ENCODE assay signal across 19 cellular contexts in the genomic region with DNA sequence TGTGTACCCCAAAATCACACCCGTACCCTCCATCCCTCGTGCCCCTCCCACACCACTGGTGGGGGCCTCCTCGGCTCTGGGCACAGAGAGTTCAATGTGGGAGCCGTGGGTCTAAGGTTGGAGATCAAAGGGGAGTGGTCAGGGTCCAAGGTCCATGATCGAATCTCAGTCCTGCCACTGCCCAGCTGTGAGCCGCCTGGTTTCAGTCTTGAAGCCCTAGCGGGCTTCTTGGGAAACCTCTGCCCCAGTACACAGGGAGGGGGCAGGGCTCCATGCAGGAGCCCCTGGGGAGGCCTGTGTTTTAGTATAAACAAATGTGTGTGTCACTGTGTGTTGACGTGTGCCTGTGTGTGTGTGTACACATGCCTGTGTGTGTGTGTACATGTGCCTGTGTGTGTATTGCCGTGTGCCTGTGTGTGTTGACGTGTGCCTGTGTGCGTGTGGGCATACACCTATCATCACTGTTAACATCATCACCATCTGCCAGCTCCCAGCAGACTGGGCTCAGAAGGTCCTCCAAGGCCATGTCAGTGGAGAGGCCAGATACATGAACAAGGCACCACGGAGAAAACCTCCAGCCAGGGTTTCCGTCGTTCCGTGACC. TPM values are rescaled to one million over a fixed set of nuclear protein-coding genes. Genes with fewer than 3 reads are reported as not detected.
"Had no signal": no experiment of that assay in that cellular context is flagged by ENCODE, and none has a peak within 500 bp of the region (broad histone marks: within the 10 kb centered on the region; RNA-seq: fewer than 3 reads in every experiment).

No MANE protein-coding gene starts in this region.

- H3K27ac Mint-ChIP-seq: activated CD4-positive, alpha-beta T cell treated with anti-CD3 and anti-CD28 coated beads, Interleukin-2, amount 10 ng/mL, durations not matched to agents 24 days and 14 days; activated CD8-positive, alpha-beta T cell treated with anti-CD3 and anti-CD28 coated beads, Interleukin-2, amount 10 ng/mL, durations not matched to agents 7 days and 5 days; activated naive CD4-positive, alpha-beta T cell treated with anti-CD3 and anti-CD28 coated beads, Interleukin-2, amount 50 U/mL, for 72 hours; activated T-cell treated with anti-CD3 and anti-CD28 coated beads, Interleukin-2, amount 50 U/mL, for 72 hours; nephron had no signal

- H3K9me3 Mint-ChIP-seq: activated CD4-positive, alpha-beta T cell treated with anti-CD3 and anti-CD28 coated beads, Interleukin-2, amount 10 ng/mL, durations not matched to agents 24 days and 14 days; activated naive CD4-positive, alpha-beta T cell treated with anti-CD3 and anti-CD28 coated beads, Interleukin-2, amount 50 U/mL, for 72 hours; activated T-cell treated with anti-CD3 and anti-CD28 coated beads, Interleukin-2, amount 50 U/mL, for 72 hours; nephron had no signal

- H3K27me3 Mint-ChIP-seq: activated CD4-positive, alpha-beta T cell treated with anti-CD3 and anti-CD28 coated beads, Interleukin-2, amount 10 ng/mL, durations not matched to agents 24 days and 14 days had no signal

- H3K36me3 Mint-ChIP-seq: activated naive CD4-positive, alpha-beta T cell treated with anti-CD3 and anti-CD28 coated beads, Interleukin-2, amount 50 U/mL, for 72 hours had no signal

- ATAC-seq: activated CD8-positive, alpha-beta T cell treated with anti-CD3 and anti-CD28 coated beads, Interleukin-2, amount 10 ng/mL, durations not matched to agents 7 days and 5 days; activated naive CD4-positive, alpha-beta T cell treated with anti-CD3 and anti-CD28 coated beads, Interleukin-2, amount 50 U/mL, for 72 hours; activated T-cell treated with anti-CD3 and anti-CD28 coated beads, Interleukin-2, amount 50 U/mL, for 72 hours had no signal

- H3K27ac ChIP-seq: cardiac muscle cell, hepatocyte had no signal

- H3K27me3 ChIP-seq: cardiac muscle cell, hepatocyte had no signal

- H3K4me1 Mint-ChIP-seq: activated CD4-positive, alpha-beta T cell treated with anti-CD3 and anti-CD28 coated beads, Interleukin-2, amount 10 ng/mL, durations not matched to agents 24 days and 14 days; nephron had no signal

- H3K4me3 Mint-ChIP-seq: activated CD4-positive, alpha-beta T cell treated with anti-CD3 and anti-CD28 coated beads, Interleukin-2, amount 10 ng/mL, durations not matched to agents 24 days and 14 days; activated CD8-positive, alpha-beta T cell treated with anti-CD3 and anti-CD28 coated beads, Interleukin-2, amount 10 ng/mL, durations not matched to agents 7 days and 5 days; activated T-cell treated with anti-CD3 and anti-CD28 coated beads, Interleukin-2, amount 50 U/mL, for 72 hours; nephron had no signal

- H3K4me3 ChIP-seq: cardiac muscle cell, hepatocyte had no signal

- FAIRE-seq: colon, keratinocyte, TTC549 had no signal

- H3K36me3 ChIP-seq: cardiac muscle cell had no signal

- H3K4me2 ChIP-seq: hepatocyte had no signal

- DNase-seq: activated CD4-positive, alpha-beta T cell treated with anti-CD3 and anti-CD28 coated beads, Interleukin-2, amount 10 ng/mL, durations not matched to agents 24 days and 14 days; activated CD4-positive, CD25-positive, alpha-beta regulatory T cell; activated CD8-positive, alpha-beta memory T cell treated with anti-CD3 and anti-CD28 coated beads, Interleukin-2, amount 50 U/mL, for 4 hours; activated CD8-positive, alpha-beta T cell treated with anti-CD3 and anti-CD28 coated beads, Interleukin-2, amount 10 ng/mL, durations not matched to agents 7 days and 5 days; activated gamma-delta T cell; activated T-cell treated with anti-CD3 and anti-CD28 coated beads, Interleukin-2, amount 50 U/mL, for 72 hours; erythroblast; stimulated activated CD4-positive, alpha-beta T cell treated with anti-CD3 and anti-CD28 coated beads, Interleukin-4, amount 100 ng/mL, for 24 hours; stimulated activated naive CD4-positive, alpha-beta T cell treated with Interleukin-2 at 50 U/mL for 16 hours; substantia nigra; T-helper 2 cell; trophoblast cell had no signal

RNA-seq across cellular contexts. Expression of a gene that starts 26.5 kb away (rescaled TPM):
- polyA plus RNA-seq: keratinocyte had no signal
